1 cellular context compared by ENCODE assay signal in the genomic region with DNA sequence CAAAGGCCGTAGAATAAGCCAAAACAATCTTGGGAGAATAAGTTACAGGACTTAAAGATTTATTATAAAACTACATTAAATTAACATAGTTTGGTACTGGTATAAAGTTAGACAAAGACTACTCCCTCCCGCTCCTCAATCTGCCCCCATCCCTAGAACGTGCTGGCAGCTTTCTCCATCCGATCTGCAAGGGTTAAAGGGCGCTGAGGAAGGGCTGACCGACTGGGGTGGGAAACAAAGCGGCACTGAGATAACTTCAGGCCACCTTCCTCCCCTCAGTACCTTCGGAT.
TF ChIP-seq lines count a peak whose summit lies in the region.

No MANE protein-coding gene starts in this region.

TF ChIP-seq in HEK293, 187 proteins besides CTCF, POLR2A, EP300 and RAD21 (continued from another document):
- TF ChIP-seq, protein P1, sequence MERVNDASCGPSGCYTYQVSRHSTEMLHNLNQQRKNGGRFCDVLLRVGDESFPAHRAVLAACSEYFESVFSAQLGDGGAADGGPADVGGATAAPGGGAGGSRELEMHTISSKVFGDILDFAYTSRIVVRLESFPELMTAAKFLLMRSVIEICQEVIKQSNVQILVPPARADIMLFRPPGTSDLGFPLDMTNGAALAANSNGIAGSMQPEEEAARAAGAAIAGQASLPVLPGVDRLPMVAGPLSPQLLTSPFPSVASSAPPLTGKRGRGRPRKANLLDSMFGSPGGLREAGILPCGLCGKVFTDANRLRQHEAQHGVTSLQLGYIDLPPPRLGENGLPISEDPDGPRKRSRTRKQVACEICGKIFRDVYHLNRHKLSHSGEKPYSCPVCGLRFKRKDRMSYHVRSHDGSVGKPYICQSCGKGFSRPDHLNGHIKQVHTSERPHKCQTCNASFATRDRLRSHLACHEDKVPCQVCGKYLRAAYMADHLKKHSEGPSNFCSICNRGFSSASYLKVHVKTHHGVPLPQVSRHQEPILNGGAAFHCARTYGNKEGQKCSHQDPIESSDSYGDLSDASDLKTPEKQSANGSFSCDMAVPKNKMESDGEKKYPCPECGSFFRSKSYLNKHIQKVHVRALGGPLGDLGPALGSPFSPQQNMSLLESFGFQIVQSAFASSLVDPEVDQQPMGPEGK (tag by site-specific recombination; IDR thresholded peaks at IDR 0.05): peak; percentile 35
- TF ChIP-seq ZNF366 (tag by site-specific recombination; conservative IDR thresholded peaks at IDR 0.05) (no peak), ZIC2 (tag by site-specific recombination; IDR thresholded peaks at IDR 0.05) (0 out of 2 replicates have a peak, but pooled peaks have one; percentile 5), ZNF341 (tag by site-specific recombination; IDR thresholded peaks at IDR 0.05; ENCODE audit: low read depth) (peak; percentile 43), ZNF610 (tag by site-specific recombination; IDR thresholded peaks at IDR 0.05; ENCODE audit: borderline replicate concordance) (peak; percentile 64; the same call in 1 of the 2 replicates)
- TF ChIP-seq, protein P2, sequence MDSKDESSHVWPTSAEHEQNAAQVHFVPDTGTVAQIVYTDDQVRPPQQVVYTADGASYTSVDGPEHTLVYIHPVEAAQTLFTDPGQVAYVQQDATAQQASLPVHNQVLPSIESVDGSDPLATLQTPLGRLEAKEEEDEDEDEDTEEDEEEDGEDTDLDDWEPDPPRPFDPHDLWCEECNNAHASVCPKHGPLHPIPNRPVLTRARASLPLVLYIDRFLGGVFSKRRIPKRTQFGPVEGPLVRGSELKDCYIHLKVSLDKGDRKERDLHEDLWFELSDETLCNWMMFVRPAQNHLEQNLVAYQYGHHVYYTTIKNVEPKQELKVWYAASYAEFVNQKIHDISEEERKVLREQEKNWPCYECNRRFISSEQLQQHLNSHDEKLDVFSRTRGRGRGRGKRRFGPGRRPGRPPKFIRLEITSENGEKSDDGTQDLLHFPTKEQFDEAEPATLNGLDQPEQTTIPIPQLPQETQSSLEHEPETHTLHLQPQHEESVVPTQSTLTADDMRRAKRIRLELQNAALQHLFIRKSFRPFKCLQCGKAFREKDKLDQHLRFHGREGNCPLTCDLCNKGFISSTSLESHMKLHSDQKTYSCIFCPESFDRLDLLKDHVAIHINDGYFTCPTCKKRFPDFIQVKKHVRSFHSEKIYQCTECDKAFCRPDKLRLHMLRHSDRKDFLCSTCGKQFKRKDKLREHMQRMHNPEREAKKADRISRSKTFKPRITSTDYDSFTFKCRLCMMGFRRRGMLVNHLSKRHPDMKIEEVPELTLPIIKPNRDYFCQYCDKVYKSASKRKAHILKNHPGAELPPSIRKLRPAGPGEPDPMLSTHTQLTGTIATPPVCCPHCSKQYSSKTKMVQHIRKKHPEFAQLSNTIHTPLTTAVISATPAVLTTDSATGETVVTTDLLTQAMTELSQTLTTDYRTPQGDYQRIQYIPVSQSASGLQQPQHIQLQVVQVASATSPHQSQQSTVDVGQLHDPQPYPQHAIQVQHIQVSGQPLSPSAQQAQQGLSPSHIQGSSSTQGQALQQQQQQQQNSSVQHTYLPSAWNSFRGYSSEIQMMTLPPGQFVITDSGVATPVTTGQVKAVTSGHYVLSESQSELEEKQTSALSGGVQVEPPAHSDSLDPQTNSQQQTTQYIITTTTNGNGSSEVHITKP (tag by site-specific recombination; IDR thresholded peaks at IDR 0.05): no peak
